In genomic region chr20:49287555-49288249, GRCh38 we compare ENCODE assay signal across 8 cellular contexts. TPM values are rescaled to one million over a fixed set of nuclear protein-coding genes. Genes with fewer than 3 reads are reported as not detected.
A peak's percentile ranks its signal among the peaks of the same experiment; 100 is the strongest.
DNase-seq lines count a peak whose midpoint lies in the region; ATAC-seq and TF ChIP-seq lines count a peak whose summit lies in the region.

No MANE protein-coding gene starts in this region.

- H3K36me3 Mint-ChIP-seq in activated naive CD8-positive, alpha-beta T cell treated with anti-CD3 and anti-CD28 coated beads for 36 hours: peaks cover 93% of the 10 kb centered on the region

- H3K9me3 ChIP-seq in left lung: peaks cover 5 to 33% of the 10 kb centered on the region in 2 donors
- H3K9me3 ChIP-seq in vagina: peaks cover 17% of the 10 kb centered on the region

- ATAC-seq in left lung (peak; percentile 14), GM21529 (IDR thresholded peaks at IDR 0.05; ENCODE audit: unreplicated experiment) (no peak), GM21576 (IDR thresholded peaks at IDR 0.05; ENCODE audit: unreplicated experiment) (no peak)

- no peak for TF ChIP-seq POLR2A in vagina (IDR thresholded peaks at IDR 0.05)

- peaks cover 7 to 53% of the 10 kb centered on the region in 2 donors for H3K4me1 ChIP-seq in left lung
- peaks cover 25% of the 10 kb centered on the region for H3K4me1 ChIP-seq in vagina

- no peak for TF ChIP-seq CTCF in HL-60 (IDR thresholded peaks at IDR 0.05; ENCODE audit: insufficient read depth, low read length)
- TF ChIP-seq CTCF in left lung (IDR thresholded peaks at IDR 0.05): no peak
- TF ChIP-seq CTCF in vagina (IDR thresholded peaks at IDR 0.05): no peak

- H3K27ac Mint-ChIP-seq in activated naive CD8-positive, alpha-beta T cell treated with anti-CD3 and anti-CD28 coated beads for 36 hours: peak overlapping the region; percentile 100

- H3K4me3 ChIP-seq in HL-60 (replicated peaks; ENCODE audit: insufficient read depth, low read length) (no peak overlapping the region), left lung (no peak overlapping the region), vagina (no peak overlapping the region)

- H3K4me3 Mint-ChIP-seq in activated naive CD8-positive, alpha-beta T cell treated with anti-CD3 and anti-CD28 coated beads for 36 hours: peak overlapping the region; percentile 100

- peak; percentile 43 for DNase-seq in AG20443 (ENCODE audit: low spot score)
- DNase-seq in HL-60 (ENCODE audit: low read depth in 1 of 2, low spot score in 1 of 2): no peak
- DNase-seq in activated naive CD8-positive, alpha-beta T cell treated with anti-CD3 and anti-CD28 coated beads for 36 hours: no peak
- DNase-seq in left lung: no peak
- DNase-seq in amniotic stem cell (lab: John Stamatoyannopoulos, UW): no peak
- no peak for DNase-seq in vagina (ENCODE audit: extremely low spot score in 2 of 2)

- peaks cover 9 to 100% of the 10 kb centered on the region in 2 donors for H3K36me3 ChIP-seq in left lung
- H3K36me3 ChIP-seq in vagina: peaks cover 0 to 86% of the 10 kb centered on the region in 2 donors

- H3K27ac ChIP-seq in HL-60 (replicated peaks) (peak overlapping the region; percentile 2; the same call in 1 of the 2 replicates), left lung (peak overlapping the region in 1 of 2 donors; percentile 75), vagina (no peak overlapping the region)

- H3K27me3 ChIP-seq in HL-60 (ENCODE audit: insufficient read depth, poor library complexity, severe bottlenecking) (no peaks in the 10 kb centered on the region), left lung (no peaks in the 10 kb centered on the region), vagina (no peaks in the 10 kb centered on the region)

- H3K9me3 Mint-ChIP-seq in activated naive CD8-positive, alpha-beta T cell treated with anti-CD3 and anti-CD28 coated beads for 36 hours: peaks cover 32% of the 10 kb centered on the region

- peaks cover 56% of the 10 kb centered on the region for H3K4me1 Mint-ChIP-seq in activated naive CD8-positive, alpha-beta T cell treated with anti-CD3 and anti-CD28 coated beads for 36 hours

- intact Hi-C loops in left lung (cut with DNase I): no loop called here
- intact Hi-C loops in vagina (cut with DNase I): no loop called here

- H3K27me3 Mint-ChIP-seq in activated naive CD8-positive, alpha-beta T cell treated with anti-CD3 and anti-CD28 coated beads for 36 hours: peaks cover 35% of the 10 kb centered on the region

RNA-seq across cellular contexts. Expression of gene ZNFX1, which starts 9.8 kb away (rescaled TPM):
- 10 to 100 TPM; 45.8 to 48.0 TPM for total RNA-seq in activated naive CD8-positive, alpha-beta T cell treated with anti-CD3 and anti-CD28 coated beads for 36 hours
- total RNA-seq in left lung: 10 to 100 TPM; 39.6 to 41.0 TPM
- total RNA-seq in vagina: 27.5 TPM
